12 cellular contexts compared by ENCODE assay signal in the genomic region with DNA sequence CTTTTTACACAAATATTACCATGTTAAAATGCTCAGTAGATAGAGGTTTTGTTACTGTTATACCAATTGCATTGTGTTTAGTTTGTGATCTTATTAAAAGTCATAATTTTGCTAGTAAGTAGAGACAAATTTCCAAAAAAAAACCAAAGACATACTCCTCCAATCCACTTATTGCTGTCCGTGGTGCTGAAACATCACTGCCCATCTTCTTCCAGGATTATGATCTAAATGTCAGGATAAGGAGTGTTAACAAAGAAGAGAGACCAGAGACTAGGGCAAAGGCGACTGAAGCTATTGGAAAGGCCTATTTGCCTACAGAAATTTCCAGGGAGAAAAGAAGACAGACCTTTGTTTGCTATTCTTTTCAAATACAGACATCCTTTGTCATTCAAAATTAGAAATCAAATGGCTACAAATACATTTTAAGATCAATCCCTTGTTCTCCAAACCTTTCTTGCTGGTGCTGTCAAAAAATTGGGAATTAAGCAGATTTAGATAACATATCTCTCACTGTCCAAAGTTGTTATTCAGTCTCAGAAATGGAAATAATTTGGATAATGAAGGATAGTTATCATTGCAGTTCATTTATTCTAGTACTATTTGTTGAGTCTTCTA.
A peak's percentile ranks its signal among the peaks of the same experiment; 100 is the strongest.
DNase-seq lines count a peak whose midpoint lies in the region; TF ChIP-seq lines count a peak whose summit lies in the region.
"Had no signal": no experiment of that assay in that cellular context is flagged by ENCODE, and none has a peak within 500 bp of the region (broad histone marks: within the 10 kb centered on the region; RNA-seq: fewer than 3 reads in every experiment).

No MANE protein-coding gene starts in this region.

- H3K9me3 Mint-ChIP-seq in Calu3 (ENCODE audit: low read depth, unreplicated experiment) (no peaks in the 10 kb centered on the region), progenitor cell of endocrine pancreas (ENCODE audit: low read depth) (no peaks in the 10 kb centered on the region)
- H3K9me3 Mint-ChIP-seq: activated CD4-positive, alpha-beta memory T cell treated with anti-CD3 and anti-CD28 coated beads for 36 hours had no signal

- TF ChIP-seq CTCF in Calu3 (IDR thresholded peaks at IDR 0.05; ENCODE audit: unreplicated experiment) (no peak), progenitor cell of endocrine pancreas (IDR thresholded peaks at IDR 0.05; ENCODE audit: unreplicated experiment) (no peak)

- no peak overlapping the region for H3K4me3 Mint-ChIP-seq in Calu3 (ENCODE audit: low read depth, unreplicated experiment)
- H3K4me3 Mint-ChIP-seq in progenitor cell of endocrine pancreas (ENCODE audit: low read depth): no peak overlapping the region
- H3K4me3 Mint-ChIP-seq: activated CD4-positive, alpha-beta memory T cell treated with anti-CD3 and anti-CD28 coated beads for 36 hours had no signal

- H3K27ac ChIP-seq in Karpas-422 (ENCODE audit: low read length): no peak overlapping the region
- H3K27ac ChIP-seq: upper lobe of left lung had no signal

- H3K27me3 ChIP-seq in Karpas-422 (ENCODE audit: low read length): no peaks in the 10 kb centered on the region
- H3K27me3 ChIP-seq: upper lobe of left lung had no signal

- H3K4me1 Mint-ChIP-seq in Calu3 (ENCODE audit: low read depth, unreplicated experiment) (no peaks in the 10 kb centered on the region), progenitor cell of endocrine pancreas (ENCODE audit: low read depth) (no peaks in the 10 kb centered on the region)

- H3K9ac ChIP-seq in Karpas-422 (ENCODE audit: low read length): no peak overlapping the region

- no peaks in the 10 kb centered on the region for H4K20me1 ChIP-seq in Karpas-422 (ENCODE audit: insufficient read depth, low read depth, low read length)

- no peak overlapping the region for H3K4me2 ChIP-seq in Karpas-422 (ENCODE audit: low read depth, low read length, poor library complexity, severe bottlenecking)

- intact Hi-C loops in Calu3 (cut with micrococcal nuclease; ENCODE audit: unreplicated experiment): no loop called here

- no TSS peak for BruUV-seq in Calu3 (replicated peaks; lab: Mats Ljungman, UMichigan)

- no peaks in the 10 kb centered on the region for H3K9me3 ChIP-seq in Karpas-422 (ENCODE audit: low read length)
- H3K9me3 ChIP-seq: upper lobe of left lung had no signal

- H3K4me3 ChIP-seq in Karpas-422 (ENCODE audit: low read length): no peak overlapping the region
- H3K4me3 ChIP-seq: upper lobe of left lung had no signal

- H3K27me3 Mint-ChIP-seq in Calu3 (ENCODE audit: unreplicated experiment): peaks cover 17% of the 10 kb centered on the region
- H3K27me3 Mint-ChIP-seq in progenitor cell of endocrine pancreas: peaks cover 59% of the 10 kb centered on the region

- H3K4me1 ChIP-seq in Karpas-422 (ENCODE audit: low read length): no peaks in the 10 kb centered on the region
- H3K4me1 ChIP-seq: upper lobe of left lung had no signal

- DNase-seq in Calu3 (peak; percentile 14), Karpas-422 (peak; percentile 52), amniotic stem cell (lab: John Stamatoyannopoulos, UW) (peak; percentile 8), iris pigment epithelial cell (ENCODE audit: low read depth) (peak; percentile 51), 8988T (no peak), activated gamma-delta T cell treated with Interleukin-2 at 50 U/mL for 16 hours (no peak), progenitor cell of endocrine pancreas (ENCODE audit: low spot score, unreplicated experiment) (no peak), GOT3 (lab: John Stamatoyannopoulos, UW) (no peak)
- DNase-seq: activated CD4-positive, alpha-beta memory T cell treated with anti-CD3 and anti-CD28 coated beads for 36 hours; NCI-H2081; SHP77 treated with DMSO at 0.1 percent for 48 hours; upper lobe of left lung had no signal

- H3K9me2 ChIP-seq in Karpas-422 (replicated peaks; ENCODE audit: insufficient read depth, low read length): no peaks in the 10 kb centered on the region

- no peaks in the 10 kb centered on the region for H3K79me2 ChIP-seq in Karpas-422 (ENCODE audit: low read length)

- no peak overlapping the region for H3K27ac Mint-ChIP-seq in Calu3 (ENCODE audit: unreplicated experiment)
- H3K27ac Mint-ChIP-seq in progenitor cell of endocrine pancreas: no peak overlapping the region
- H3K27ac Mint-ChIP-seq: activated CD4-positive, alpha-beta memory T cell treated with anti-CD3 and anti-CD28 coated beads for 36 hours had no signal

- no peaks in the 10 kb centered on the region for H3K36me3 Mint-ChIP-seq in Calu3 (ENCODE audit: insufficient read depth, unreplicated experiment)
- no peaks in the 10 kb centered on the region for H3K36me3 Mint-ChIP-seq in progenitor cell of endocrine pancreas (ENCODE audit: insufficient read depth)
- H3K36me3 Mint-ChIP-seq: activated CD4-positive, alpha-beta memory T cell treated with anti-CD3 and anti-CD28 coated beads for 36 hours had no signal

- CTCF ChIA-PET in Calu3 (lab: Charles Lee): no interaction called here

- H3K36me3 ChIP-seq in Karpas-422 (ENCODE audit: insufficient read depth, low read length): no peaks in the 10 kb centered on the region
- H3K36me3 ChIP-seq: upper lobe of left lung had no signal

- H2AFZ ChIP-seq in Karpas-422 (ENCODE audit: low read length): no peak overlapping the region

Comparison
In these comparisons a context has a peak if more than half of its experiments do, and no peak if none do; other contexts are left out.
1. DNase-seq: peak in Calu3 (single experiment), Karpas-422 (single experiment), amniotic stem cell (single experiment) and iris pigment epithelial cell (single experiment); none in 8988T (single experiment), activated gamma-delta T cell treated with Interleukin-2 at 50 U/mL for 16 hours (single experiment), progenitor cell of endocrine pancreas (single experiment) and GOT3 (single experiment).